1 cellular context compared by ENCODE assay signal in the genomic region with DNA sequence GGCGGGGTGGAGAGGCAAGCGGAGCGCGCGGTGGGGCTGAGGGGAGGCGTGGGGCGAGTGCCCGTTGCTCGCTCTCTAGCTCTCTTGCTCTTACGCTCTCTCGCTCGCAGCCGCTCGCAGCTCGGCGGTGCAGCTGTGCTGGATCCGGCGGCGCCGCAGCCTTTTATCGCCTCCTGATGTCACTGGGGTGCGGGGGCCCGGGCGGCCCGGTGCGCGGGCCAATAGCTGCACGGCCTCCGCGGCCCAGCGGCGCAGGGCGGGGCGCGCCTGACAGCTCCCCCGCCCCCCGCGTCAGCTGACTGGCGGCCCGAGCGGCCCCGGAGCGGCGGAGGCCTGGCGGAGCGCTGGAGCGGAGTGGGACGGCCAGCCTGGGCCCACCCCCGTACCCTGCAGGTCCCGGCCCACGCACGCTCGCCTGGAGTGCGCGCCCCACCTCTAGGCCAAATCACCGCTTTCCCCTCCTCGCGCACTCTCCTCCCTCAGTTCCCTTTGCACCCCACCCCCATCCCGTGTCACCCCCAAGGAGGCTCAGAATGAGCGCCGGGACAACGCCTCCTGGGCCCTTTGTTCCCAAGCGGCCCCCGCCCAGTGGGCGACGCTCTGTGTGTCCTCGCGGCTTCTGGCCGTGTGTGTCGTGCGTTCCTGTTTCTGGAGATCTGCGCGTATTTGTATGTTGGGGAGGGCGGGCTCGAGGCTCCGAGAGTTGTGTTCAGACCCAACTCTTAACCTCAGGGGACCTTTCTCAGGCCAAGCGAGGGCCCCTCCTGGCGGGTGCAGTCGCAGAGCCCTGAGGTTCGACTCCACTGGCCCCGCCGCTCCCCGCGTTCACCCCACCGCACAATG.
TF ChIP-seq lines count a peak whose summit lies in the region.

Gene MAFB (minus strand): TSS at position 137 of the 843 bp plus-strand sequence. CDS start 386 bp downstream, outside the sequence.

TF ChIP-seq in SK-N-SH, 30 proteins besides CTCF, POLR2A, EP300 and RAD21 (continued from another document):
- 0 out of 2 replicates have a peak, but pooled peaks have one; percentile 19 for TF ChIP-seq USF1 (IDR thresholded peaks at IDR 0.05; ENCODE audit: borderline replicate concordance, low read depth)
- peak; percentile 58 for TF ChIP-seq PBX3 (IDR thresholded peaks at IDR 0.05)
- TF ChIP-seq, protein P1, sequence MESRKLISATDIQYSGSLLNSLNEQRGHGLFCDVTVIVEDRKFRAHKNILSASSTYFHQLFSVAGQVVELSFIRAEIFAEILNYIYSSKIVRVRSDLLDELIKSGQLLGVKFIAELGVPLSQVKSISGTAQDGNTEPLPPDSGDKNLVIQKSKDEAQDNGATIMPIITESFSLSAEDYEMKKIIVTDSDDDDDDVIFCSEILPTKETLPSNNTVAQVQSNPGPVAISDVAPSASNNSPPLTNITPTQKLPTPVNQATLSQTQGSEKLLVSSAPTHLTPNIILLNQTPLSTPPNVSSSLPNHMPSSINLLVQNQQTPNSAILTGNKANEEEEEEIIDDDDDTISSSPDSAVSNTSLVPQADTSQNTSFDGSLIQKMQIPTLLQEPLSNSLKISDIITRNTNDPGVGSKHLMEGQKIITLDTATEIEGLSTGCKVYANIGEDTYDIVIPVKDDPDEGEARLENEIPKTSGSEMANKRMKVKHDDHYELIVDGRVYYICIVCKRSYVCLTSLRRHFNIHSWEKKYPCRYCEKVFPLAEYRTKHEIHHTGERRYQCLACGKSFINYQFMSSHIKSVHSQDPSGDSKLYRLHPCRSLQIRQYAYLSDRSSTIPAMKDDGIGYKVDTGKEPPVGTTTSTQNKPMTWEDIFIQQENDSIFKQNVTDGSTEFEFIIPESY (IDR thresholded peaks at IDR 0.05; ENCODE audit: borderline replicate concordance, low read depth): no peak
- TF ChIP-seq RFX5 (IDR thresholded peaks at IDR 0.05; ENCODE audit: low read length): no peak
- no peak for TF ChIP-seq FOXM1 (IDR thresholded peaks at IDR 0.05; ENCODE audit: low read depth)
- no peak for TF ChIP-seq RXRA (IDR thresholded peaks at IDR 0.05; ENCODE audit: borderline replicate concordance, low read depth)
- no peak for TF ChIP-seq NFIC (IDR thresholded peaks at IDR 0.05; ENCODE audit: borderline replicate concordance)
